Comparison of ENCODE assay signal across 8 cellular contexts in genomic region chr1:61253059-61253735, GRCh38.
DNase-seq lines count a peak whose midpoint lies in the region; TF ChIP-seq lines count a peak whose summit lies in the region.

No MANE protein-coding gene starts in this region.

- no peaks in the 10 kb centered on the region for H3K27me3 ChIP-seq in ascending aorta

- in situ Hi-C loops in Caki2 (cut with HindIII; ENCODE audit: low pct_unique_long_range_greater_than_20kb, low sequenced_read_pairs) = no loop called here

- no peaks in the 10 kb centered on the region for H3K36me3 ChIP-seq in ascending aorta

- DNase-seq in Caki2 (ENCODE audit: low read depth) = peak; percentile 45
- peak; percentile 99 for DNase-seq in NCI-H2029 (lab: John Stamatoyannopoulos, UW)
- peak in 1 of 2 donors; percentile 80 for DNase-seq in ascending aorta (ENCODE audit: low spot score in 2 of 2)
- DNase-seq in lower leg skin (ENCODE audit: low spot score in 2 of 2) = peak; percentile 83 to 89
- DNase-seq in NK-92 treated with Interleukin-12 subunit alpha and Interleukin-12 subunit beta, amount 100 ng/mL, for 24 hours (lab: John Stamatoyannopoulos, UW) = no peak
- DNase-seq in stimulated activated CD4-positive, alpha-beta T cell treated with anti-CD3 and anti-CD28 coated beads, Interleukin-4, amount 100 ng/mL, for 4 hours = no peak
- no peak for DNase-seq in effector CD8-positive, alpha-beta T cell (lab: John Stamatoyannopoulos, UW)
- no peak for DNase-seq in kidney glomerular epithelial cell (lab: John Stamatoyannopoulos, UW)

- no peak for TF ChIP-seq POLR2A in lower leg skin (IDR thresholded peaks at IDR 0.05)

- H3K9me3 ChIP-seq in ascending aorta = no peaks in the 10 kb centered on the region

- TF ChIP-seq CTCF in ascending aorta (IDR thresholded peaks at IDR 0.05) (no peak), lower leg skin (IDR thresholded peaks at IDR 0.05) (no peak)

- H3K4me3 ChIP-seq in ascending aorta = no peak overlapping the region
- H3K4me3 ChIP-seq in lower leg skin (ENCODE audit: low read depth, poor library complexity, severe bottlenecking) = no peak overlapping the region

- 88 to 90% methylated on average over 2 of the region's 2 CpGs for WGBS in lower leg skin, 2 donors

- peak overlapping the region; percentile 8 to 15 for H3K27ac ChIP-seq in ascending aorta

- intact Hi-C loops in ascending aorta (cut with DNase I) = no loop called here
- intact Hi-C loops in lower leg skin (cut with DNase I; ENCODE audit: low total_unique reads) = no loop called here

- H3K4me1 ChIP-seq in ascending aorta = peaks cover 9 to 34% of the 10 kb centered on the region in 2 donors

Comparison
In these comparisons a context has a peak if more than half of its experiments do, and no peak if none do; other contexts are left out.
1. DNase-seq: peak in Caki2 (single experiment), NCI-H2029 (single experiment) and lower leg skin (2 of 2); none in NK-92 treated with Interleukin-12 subunit alpha and Interleukin-12 subunit beta, amount 100 ng/mL, for 24 hours (single experiment), stimulated activated CD4-positive, alpha-beta T cell treated with anti-CD3 and anti-CD28 coated beads, Interleukin-4, amount 100 ng/mL, for 4 hours (0 of 2), effector CD8-positive, alpha-beta T cell (single experiment) and kidney glomerular epithelial cell (single experiment).